ENCODE assay signal across 10 cellular contexts in the genomic region with DNA sequence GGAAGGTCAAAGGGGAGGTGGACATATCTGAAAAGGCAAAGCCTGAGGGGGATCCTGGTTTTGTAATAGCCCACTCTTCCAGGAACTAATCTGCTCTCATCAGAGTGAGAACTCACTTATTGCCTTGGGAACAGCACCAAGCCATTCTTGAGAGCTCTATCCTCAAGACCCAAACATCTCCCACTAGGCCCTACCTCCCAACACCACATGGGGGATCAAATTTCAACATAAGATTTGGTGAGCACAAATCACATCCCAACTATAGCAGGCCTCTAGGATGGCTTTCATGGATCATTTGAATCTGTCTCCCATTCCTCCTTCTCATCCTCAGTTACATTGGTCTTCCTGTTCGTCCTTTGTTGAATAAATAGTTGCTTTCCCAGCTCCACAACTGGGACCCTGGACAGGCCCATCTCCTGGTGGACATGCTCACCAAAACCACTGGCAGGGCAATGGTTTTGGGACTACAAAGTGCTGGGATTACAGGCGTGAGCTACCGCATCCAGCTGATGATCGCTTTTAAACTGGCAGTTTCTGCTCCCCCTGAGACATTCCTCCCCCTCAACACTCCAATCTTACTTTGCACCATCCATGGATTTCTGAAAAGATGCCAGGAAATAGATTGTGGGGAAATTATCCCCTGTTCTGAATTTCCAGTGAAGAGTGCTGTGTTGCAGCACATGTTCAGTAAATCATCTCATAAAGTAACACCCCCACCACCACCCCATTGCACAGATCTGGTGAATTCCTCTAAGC. TPM values are rescaled to one million over a fixed set of nuclear protein-coding genes. Genes with fewer than 3 reads are reported as not detected.
DNase-seq lines count a peak whose midpoint lies in the region; ATAC-seq and TF ChIP-seq lines count a peak whose summit lies in the region.
"Had no signal": no experiment of that assay in that cellular context is flagged by ENCODE, and none has a peak within 500 bp of the region (broad histone marks: within the 10 kb centered on the region; RNA-seq: fewer than 3 reads in every experiment).

No MANE protein-coding gene starts in this region.

- in situ Hi-C loops in transverse colon (cut with MboI; ENCODE audit: low pct_ligation_motif_present in 1 of 4, low pct_unique_long_range_greater_than_20kb in 1 of 4, low sequenced_read_pairs in 3 of 4): no loop called here

- no peaks in the 10 kb centered on the region for H3K36me3 Mint-ChIP-seq in activated naive CD8-positive, alpha-beta T cell treated with anti-CD3 and anti-CD28 coated beads, Interleukin-2, amount 50 U/mL, for 24 hours (ENCODE audit: low read depth)
- no peaks in the 10 kb centered on the region for H3K36me3 Mint-ChIP-seq in activated naive CD8-positive, alpha-beta T cell treated with anti-CD3 and anti-CD28 coated beads for 36 hours
- H3K36me3 Mint-ChIP-seq in neural crest cell (ENCODE audit: low read depth): peaks cover 4% of the 10 kb centered on the region
- H3K36me3 Mint-ChIP-seq: activated naive CD8-positive, alpha-beta T cell had no signal

- TF ChIP-seq POLR2A in transverse colon (IDR thresholded peaks at IDR 0.05): no peak

- no peak for TF ChIP-seq EP300 in transverse colon (IDR thresholded peaks at IDR 0.05; ENCODE audit: low read depth)

- TF ChIP-seq CTCF in choroid plexus epithelial cell (conservative IDR thresholded peaks at IDR 0.05; ENCODE audit: low read depth, low read length): no peak
- no peak for TF ChIP-seq CTCF in neural crest cell (conservative IDR thresholded peaks at IDR 0.05)
- TF ChIP-seq CTCF in transverse colon (IDR thresholded peaks at IDR 0.05): peak in 1 of 5 experiments; percentile 11

- no peaks in the 10 kb centered on the region for H3K9me3 Mint-ChIP-seq in activated naive CD8-positive, alpha-beta T cell treated with anti-CD3 and anti-CD28 coated beads, Interleukin-2, amount 50 U/mL, for 24 hours
- H3K9me3 Mint-ChIP-seq in activated naive CD8-positive, alpha-beta T cell treated with anti-CD3 and anti-CD28 coated beads for 36 hours: no peaks in the 10 kb centered on the region
- peaks cover 2% of the 10 kb centered on the region for H3K9me3 Mint-ChIP-seq in neural crest cell

- peaks cover 2% of the 10 kb centered on the region for H3K27me3 Mint-ChIP-seq in activated naive CD8-positive, alpha-beta T cell treated with anti-CD3 and anti-CD28 coated beads, Interleukin-2, amount 50 U/mL, for 24 hours
- peaks cover 6% of the 10 kb centered on the region for H3K27me3 Mint-ChIP-seq in activated naive CD8-positive, alpha-beta T cell treated with anti-CD3 and anti-CD28 coated beads for 36 hours
- no peaks in the 10 kb centered on the region for H3K27me3 Mint-ChIP-seq in neural crest cell (ENCODE audit: low read depth)

- H3K36me3 ChIP-seq in transverse colon: no peaks in the 10 kb centered on the region

- peaks cover 7 to 37% (median 27%) of the 10 kb centered on the region in 4 donors for H3K4me1 ChIP-seq in transverse colon

- WGBS in transverse colon (ENCODE audit: low coverage in 1 of 2), 2 donors: 83 to 88% methylated on average over 1 to 4 of the region's 4 CpGs

- ATAC-seq in activated naive CD8-positive, alpha-beta T cell treated with anti-CD3 and anti-CD28 coated beads, Interleukin-2, amount 50 U/mL, for 24 hours: no peak

- peak overlapping the region; percentile 36 for H3K27ac Mint-ChIP-seq in activated naive CD8-positive, alpha-beta T cell treated with anti-CD3 and anti-CD28 coated beads, Interleukin-2, amount 50 U/mL, for 24 hours
- H3K27ac Mint-ChIP-seq in activated naive CD8-positive, alpha-beta T cell treated with anti-CD3 and anti-CD28 coated beads for 36 hours: no peak overlapping the region
- peak overlapping the region; percentile 94 for H3K27ac Mint-ChIP-seq in neural crest cell (ENCODE audit: unreplicated experiment)
- H3K27ac Mint-ChIP-seq: activated naive CD8-positive, alpha-beta T cell had no signal

- peaks cover 21% of the 10 kb centered on the region for H3K4me1 Mint-ChIP-seq in activated naive CD8-positive, alpha-beta T cell treated with anti-CD3 and anti-CD28 coated beads, Interleukin-2, amount 50 U/mL, for 24 hours
- peaks cover 8% of the 10 kb centered on the region for H3K4me1 Mint-ChIP-seq in activated naive CD8-positive, alpha-beta T cell treated with anti-CD3 and anti-CD28 coated beads for 36 hours
- peaks cover 18% of the 10 kb centered on the region for H3K4me1 Mint-ChIP-seq in neural crest cell

- DNase-seq in activated naive CD8-positive, alpha-beta T cell treated with anti-CD3 and anti-CD28 coated beads, Interleukin-2, amount 50 U/mL, for 24 hours: no peak
- no peak for DNase-seq in activated naive CD8-positive, alpha-beta T cell treated with anti-CD3 and anti-CD28 coated beads for 36 hours
- DNase-seq in choroid plexus epithelial cell (ENCODE audit: low read depth): peak; percentile 20
- no peak for DNase-seq in neural crest cell (ENCODE audit: low read depth, low spot score)
- no peak for DNase-seq in transverse colon
- no peak for DNase-seq in NCI-H82 treated with DMSO at 0.1 percent for 48 hours (lab: John Stamatoyannopoulos, UW; ENCODE audit: unreplicated experiment)
- no peak for DNase-seq in C1 segment of cervical spinal cord (lab: John Stamatoyannopoulos, UW)
- DNase-seq in midbrain (lab: John Stamatoyannopoulos, UW): no peak
- DNase-seq: NCI-H510A had no signal

- intact Hi-C loops in transverse colon (cut with DNase I; ENCODE audit: low total_unique reads): no loop called here

- H3K27ac ChIP-seq in transverse colon: peak overlapping the region; percentile 48 to 67 (median 60)

- H3K9me3 ChIP-seq in transverse colon: no peaks in the 10 kb centered on the region

- H3K4me3 Mint-ChIP-seq in activated naive CD8-positive, alpha-beta T cell treated with anti-CD3 and anti-CD28 coated beads, Interleukin-2, amount 50 U/mL, for 24 hours: no peak overlapping the region
- no peak overlapping the region for H3K4me3 Mint-ChIP-seq in activated naive CD8-positive, alpha-beta T cell treated with anti-CD3 and anti-CD28 coated beads for 36 hours
- H3K4me3 Mint-ChIP-seq in neural crest cell: no peak overlapping the region
- H3K4me3 Mint-ChIP-seq: activated naive CD8-positive, alpha-beta T cell had no signal

- H3K4me3 ChIP-seq in choroid plexus epithelial cell (ENCODE audit: low read depth, low read length): no peak overlapping the region
- no peak overlapping the region for H3K4me3 ChIP-seq in transverse colon

- no peaks in the 10 kb centered on the region for H3K27me3 ChIP-seq in transverse colon

RNA-seq across cellular contexts. Expression of gene MCFD2, which starts 42.6 kb away (rescaled TPM):
- total RNA-seq in activated naive CD8-positive, alpha-beta T cell treated with anti-CD3 and anti-CD28 coated beads for 36 hours: 10 to 100 TPM; 41.2 to 42.3 TPM
- total RNA-seq in neural crest cell (78.8 and 79.8 TPM in 2 replicates), transverse colon (10 to 100 TPM; 14.5 to 40.1 (median 26.8) TPM)
